Comparison of ENCODE assay signal across 16 cellular contexts in genomic region chr4:3862640-3863420, GRCh38.
DNase-seq lines count a peak whose midpoint lies in the region; ATAC-seq and TF ChIP-seq lines count a peak whose summit lies in the region.
"Had no signal": no experiment of that assay in that cellular context is flagged by ENCODE, and none has a peak within 500 bp of the region (broad histone marks: within the 10 kb centered on the region; RNA-seq: fewer than 3 reads in every experiment).

No MANE protein-coding gene starts in this region.

- H3K23ac ChIP-seq in mesendoderm (ENCODE audit: low read length) = no peak overlapping the region

- 0 out of 2 replicates have a peak, but pooled peaks cover 5% of the 10 kb centered on the region for H3F3A ChIP-seq in GM23338 (replicated peaks; ENCODE audit: low read depth)

- H3K4me2 ChIP-seq in GM23338 = peak overlapping the region; percentile 89
- no peak overlapping the region for H3K4me2 ChIP-seq in mesendoderm (ENCODE audit: low read length)

- peak overlapping the region; percentile 7 for H2BK5ac ChIP-seq in mesendoderm (ENCODE audit: low read length)

- H3K9ac ChIP-seq in mesendoderm (ENCODE audit: low read length) = peak overlapping the region; percentile 54

- H3K27me3 Mint-ChIP-seq in GM23338 (ENCODE audit: insufficient read depth, low read depth, poor library complexity) = peaks cover 10% of the 10 kb centered on the region
- H3K27me3 Mint-ChIP-seq in effector memory CD8-positive, alpha-beta T cell = peaks cover 21 to 45% of the 10 kb centered on the region in 2 donors

- H3K36me3 Mint-ChIP-seq in GM23338 (ENCODE audit: low read depth) = peaks cover 1% of the 10 kb centered on the region; the same call in 1 of the 3 replicates
- no peaks in the 10 kb centered on the region for H3K36me3 Mint-ChIP-seq in effector memory CD8-positive, alpha-beta T cell (ENCODE audit: insufficient read depth)
- H3K36me3 Mint-ChIP-seq: activated naive CD8-positive, alpha-beta T cell treated with anti-CD3 and anti-CD28 coated beads for 36 hours had no signal

- H2AK5ac ChIP-seq in mesendoderm (ENCODE audit: low read length) = peak overlapping the region; percentile 6

- peak overlapping the region; percentile 21; the same call in 1 of the 3 replicates for H3K4me3 Mint-ChIP-seq in GM23338
- H3K4me3 Mint-ChIP-seq in effector memory CD8-positive, alpha-beta T cell = no peak overlapping the region
- H3K4me3 Mint-ChIP-seq: activated naive CD8-positive, alpha-beta T cell treated with anti-CD3 and anti-CD28 coated beads for 36 hours; T-helper 1 cell treated with Interleukin-12 subunit alpha and Interleukin-12 subunit beta and Interleukin-4 antibody, amounts not matched to agents 30 μg/mL and 1 μg/mL, for 36 hours had no signal

- H3K4me3 ChIP-seq in GM23338 (peak overlapping the region; percentile 59), mesendoderm (ENCODE audit: low read length) (no peak overlapping the region)

- peaks cover 18% of the 10 kb centered on the region for H3K4me1 Mint-ChIP-seq in GM23338
- H3K4me1 Mint-ChIP-seq in effector memory CD8-positive, alpha-beta T cell (ENCODE audit: low read depth in 2 of 2) = peaks cover 0 to 2% of the 10 kb centered on the region in 2 donors
- H3K4me1 Mint-ChIP-seq: activated naive CD8-positive, alpha-beta T cell treated with anti-CD3 and anti-CD28 coated beads for 36 hours had no signal

- no peaks in the 10 kb centered on the region for H3K9me2 ChIP-seq in GM23338 (ENCODE audit: insufficient read depth)

- peak overlapping the region; percentile 17 for H2BK120ac ChIP-seq in mesendoderm (ENCODE audit: low read depth, low read length)

- no peak overlapping the region for H2BK15ac ChIP-seq in mesendoderm (replicated peaks; ENCODE audit: low read depth)

- ATAC-seq in GM23338 (peak; percentile 90), HG02588 (IDR thresholded peaks at IDR 0.05; ENCODE audit: unreplicated experiment) (no peak)
- no peak for ATAC-seq in effector memory CD8-positive, alpha-beta T cell (replicated peaks)

- peak overlapping the region; percentile 42 for H3K18ac ChIP-seq in mesendoderm (ENCODE audit: low read length)

- no CpG with 5 or more reads among the region's 23 CpGs for WGBS in mesendoderm (ENCODE audit: extremely low coverage, insufficient coverage, low lambda C conversion rate)

- H3K27ac Mint-ChIP-seq in GM23338 = no peak overlapping the region; the same call in 1 of the 2 replicates
- H3K27ac Mint-ChIP-seq in effector memory CD8-positive, alpha-beta T cell = no peak overlapping the region
- H3K27ac Mint-ChIP-seq: activated naive CD8-positive, alpha-beta T cell treated with anti-CD3 and anti-CD28 coated beads for 36 hours; T-helper 1 cell treated with Interleukin-12 subunit alpha and Interleukin-12 subunit beta and Interleukin-4 antibody, amounts not matched to agents 30 μg/mL and 1 μg/mL, for 36 hours had no signal

- no peak overlapping the region for H4K5ac ChIP-seq in mesendoderm (ENCODE audit: low read length)

- peak overlapping the region; percentile 56 for H4K8ac ChIP-seq in mesendoderm (ENCODE audit: low read depth, low read length)

- no peaks in the 10 kb centered on the region; the same call in 1 of the 2 replicates for H3K79me2 ChIP-seq in GM23338 (replicated peaks; ENCODE audit: insufficient read depth)
- H3K79me2 ChIP-seq in mesendoderm (ENCODE audit: control insufficient read depth, insufficient read depth, low read length) = no peaks in the 10 kb centered on the region

- peak overlapping the region; percentile 18 for H3K4ac ChIP-seq in mesendoderm (ENCODE audit: low read depth, low read length)

- H3K9me3 Mint-ChIP-seq in GM23338 = peaks cover 7% of the 10 kb centered on the region
- no peaks in the 10 kb centered on the region for H3K9me3 Mint-ChIP-seq in effector memory CD8-positive, alpha-beta T cell
- H3K9me3 Mint-ChIP-seq: activated naive CD8-positive, alpha-beta T cell treated with anti-CD3 and anti-CD28 coated beads for 36 hours; T-helper 1 cell treated with Interleukin-12 subunit alpha and Interleukin-12 subunit beta and Interleukin-4 antibody, amounts not matched to agents 30 μg/mL and 1 μg/mL, for 36 hours had no signal

- no peak overlapping the region for H2AFZ ChIP-seq in GM23338

- H4K20me1 ChIP-seq in GM23338 (replicated peaks; ENCODE audit: insufficient read depth) = no peaks in the 10 kb centered on the region

- DNase-seq in GM23338 (ENCODE audit: low spot score) = peak; percentile 94
- DNase-seq in NCI-H2196 treated with DMSO at 0.1 percent for 48 hours (lab: John Stamatoyannopoulos, UW; ENCODE audit: unreplicated experiment) = peak; percentile 24
- peak; percentile 41 for DNase-seq in glomerular endothelial cell (ENCODE audit: extremely low read depth, low read depth, low spot score)
- peak; percentile 92 for DNase-seq in mesendoderm
- DNase-seq in NCI-H446 (lab: John Stamatoyannopoulos, UW) = no peak
- DNase-seq in NCI-H526 treated with DMSO at 0.1 percent for 48 hours (lab: John Stamatoyannopoulos, UW) = no peak
- DNase-seq in effector memory CD8-positive, alpha-beta T cell = no peak
- DNase-seq: activated CD8-positive, alpha-beta memory T cell treated with anti-CD3 and anti-CD28 coated beads, Interleukin-2, amount 50 U/mL, for 48 hours; activated naive CD8-positive, alpha-beta T cell treated with anti-CD3 and anti-CD28 coated beads for 36 hours; C1 segment of cervical spinal cord; DND-41; NCI-H1105; NCI-H524; stimulated activated CD4-positive, alpha-beta T cell treated with anti-CD3 and anti-CD28 coated beads, Interleukin-15, amount 100 ng/mL, for 24 hours had no signal

- H3K4me1 ChIP-seq in GM23338 (ENCODE audit: insufficient read depth) (peaks cover 20% of the 10 kb centered on the region), mesendoderm (ENCODE audit: control insufficient read depth, low read depth, low read length) (peaks cover 5% of the 10 kb centered on the region)

- TF ChIP-seq CTCF in GM23338 (conservative IDR thresholded peaks at IDR 0.05; ENCODE audit: low read depth in 2 of 2) = 0 out of 4 replicates have a peak, but pooled peaks of 1 of the 2 experiments have one; percentile 11

- H3K36me3 ChIP-seq in GM23338 (ENCODE audit: insufficient read depth) (no peaks in the 10 kb centered on the region), mesendoderm (ENCODE audit: control insufficient read depth, insufficient read depth, low read length) (no peaks in the 10 kb centered on the region)

- H3K27ac ChIP-seq in GM23338 (ENCODE audit: low read depth) (peak overlapping the region; percentile 91), mesendoderm (ENCODE audit: low read depth, low read length) (peak overlapping the region; percentile 24)

- H3K27me3 ChIP-seq in GM23338 (ENCODE audit: insufficient read depth) (no peaks in the 10 kb centered on the region), mesendoderm (ENCODE audit: insufficient read depth, low read length, poor library complexity) (no peaks in the 10 kb centered on the region)

- peaks cover 2% of the 10 kb centered on the region for H3K79me1 ChIP-seq in mesendoderm (ENCODE audit: low read length)

- H3K56ac ChIP-seq in mesendoderm (ENCODE audit: low read length) = peak overlapping the region; percentile 83

TF ChIP-seq in GM23338, 12 proteins besides CTCF, POLR2A, EP300 and RAD21 (continues in another document):
- no peak for TF ChIP-seq EZH2phosphoT487 (IDR thresholded peaks at IDR 0.05; ENCODE audit: unreplicated experiment)

Comparison
In these comparisons a context has a peak if more than half of its experiments do, and no peak if none do; other contexts are left out.
1. DNase-seq: peak in GM23338 (single experiment), NCI-H2196 treated with DMSO at 0.1 percent for 48 hours (single experiment), glomerular endothelial cell (single experiment) and mesendoderm (single experiment); none in NCI-H446 (0 of 2), NCI-H526 treated with DMSO at 0.1 percent for 48 hours (single experiment) and effector memory CD8-positive, alpha-beta T cell (0 of 3).